ENCODE assay signal across 10 cellular contexts in genomic region chr15:57506422-57506821, GRCh38.
DNase-seq lines count a peak whose midpoint lies in the region; ATAC-seq and TF ChIP-seq lines count a peak whose summit lies in the region.
"Had no signal": no experiment of that assay in that cellular context is flagged by ENCODE, and none has a peak within 500 bp of the region (broad histone marks: within the 10 kb centered on the region; RNA-seq: fewer than 3 reads in every experiment).

No MANE protein-coding gene starts in this region.

- H4K20me1 ChIP-seq in GM23248 (ENCODE audit: insufficient read depth): no peaks in the 10 kb centered on the region

- CTCF ChIA-PET in RWPE1 (lab: Yijun Ruan, JAX): interaction anchor here (0.5 to 0.7 kb wide), 4 partner anchors 15 to 1599 kb away, joined by 3 to 4 read pairs (median 4); no protein-coding TSS in a partner anchor

- no peaks in the 10 kb centered on the region for H3K9me3 Mint-ChIP-seq in progenitor cell of endocrine pancreas (ENCODE audit: low read depth)
- H3K9me3 Mint-ChIP-seq in stimulated activated effector memory CD8-positive, alpha-beta T cell treated with anti-CD3 and anti-CD28 coated beads, Interleukin-12 subunit alpha, Interleukin-12 subunit beta, amount 100 ng/mL, for 72 hours: no peaks in the 10 kb centered on the region

- no peak for ATAC-seq in stimulated activated effector memory CD8-positive, alpha-beta T cell treated with anti-CD3 and anti-CD28 coated beads, Interleukin-12 subunit alpha, Interleukin-12 subunit beta, amount 100 ng/mL, for 72 hours
- no peak for ATAC-seq in GM19324 (IDR thresholded peaks at IDR 0.05; ENCODE audit: low FRiP score, unreplicated experiment)

- no peaks in the 10 kb centered on the region for H3K27me3 Mint-ChIP-seq in progenitor cell of endocrine pancreas

- H3K4me1 ChIP-seq in GM23248 (ENCODE audit: insufficient read depth) (peaks cover 46% of the 10 kb centered on the region), BE2C (peaks cover 12% of the 10 kb centered on the region)

- peaks cover 19% of the 10 kb centered on the region for H3F3A ChIP-seq in GM23248 (ENCODE audit: insufficient read depth)

- peak overlapping the region; percentile 86 for H2AFZ ChIP-seq in GM23248

- no peaks in the 10 kb centered on the region for H3K79me2 ChIP-seq in GM23248 (ENCODE audit: insufficient read depth)

- no peaks in the 10 kb centered on the region for H3K9me3 ChIP-seq in GM23248 (ENCODE audit: low read depth)
- H3K9me3 ChIP-seq in BE2C: no peaks in the 10 kb centered on the region
- H3K9me3 ChIP-seq: neutrophil had no signal

- peak overlapping the region; percentile 82 for H3K27ac ChIP-seq in GM23248
- peak overlapping the region; percentile 79 for H3K27ac ChIP-seq in RWPE1
- H3K27ac ChIP-seq: neutrophil had no signal

- H3K4me3 ChIP-seq in GM23248 (peak overlapping the region; percentile 24; the same call in 1 of the 2 replicates), fibroblast of the aortic adventitia (ENCODE audit: low read depth, low read length) (no peak overlapping the region), BE2C (ENCODE audit: low read depth, low read length) (no peak overlapping the region)

- POLR2A ChIA-PET in RWPE1 (lab: Yijun Ruan, JAX; ENCODE audit: low non-redundant PET): interaction anchor here (1.5 kb wide), 1 partner anchor 21 kb away, joined by 3 read pairs; no protein-coding TSS in a partner anchor

- in situ Hi-C loops in GM23248 (cut with MboI): no loop called here

- peak; percentile 30 for DNase-seq in GM23248
- no peak for DNase-seq in RWPE1 (ENCODE audit: low spot score)
- no peak for DNase-seq in fibroblast of the aortic adventitia (ENCODE audit: low read depth)
- no peak for DNase-seq in progenitor cell of endocrine pancreas (ENCODE audit: low spot score, unreplicated experiment)
- DNase-seq in stimulated activated effector memory CD8-positive, alpha-beta T cell treated with anti-CD3 and anti-CD28 coated beads, Interleukin-12 subunit alpha, Interleukin-12 subunit beta, amount 100 ng/mL, for 72 hours (ENCODE audit: low spot score in 2 of 2): no peak
- no peak for DNase-seq in activated effector memory CD4-positive, alpha-beta T cell treated with Interleukin-2 at 50 U/mL for 16 hours
- no peak for DNase-seq in BE2C
- DNase-seq: KG1 had no signal

- H3K27me3 ChIP-seq in GM23248 (replicated peaks; ENCODE audit: insufficient read depth): no peaks in the 10 kb centered on the region
- H3K27me3 ChIP-seq in BE2C: no peaks in the 10 kb centered on the region
- H3K27me3 ChIP-seq: neutrophil had no signal

- no peaks in the 10 kb centered on the region for H3K36me3 ChIP-seq in GM23248 (ENCODE audit: low read depth)
- no peaks in the 10 kb centered on the region for H3K36me3 ChIP-seq in BE2C
- H3K36me3 ChIP-seq: neutrophil had no signal

- peaks cover 89% of the 10 kb centered on the region for H3K4me1 Mint-ChIP-seq in progenitor cell of endocrine pancreas (ENCODE audit: low read depth)
- H3K4me1 Mint-ChIP-seq in stimulated activated effector memory CD8-positive, alpha-beta T cell treated with anti-CD3 and anti-CD28 coated beads, Interleukin-12 subunit alpha, Interleukin-12 subunit beta, amount 100 ng/mL, for 72 hours: no peaks in the 10 kb centered on the region

- H3K36me3 Mint-ChIP-seq in progenitor cell of endocrine pancreas (ENCODE audit: insufficient read depth): no peaks in the 10 kb centered on the region
- H3K36me3 Mint-ChIP-seq in stimulated activated effector memory CD8-positive, alpha-beta T cell treated with anti-CD3 and anti-CD28 coated beads, Interleukin-12 subunit alpha, Interleukin-12 subunit beta, amount 100 ng/mL, for 72 hours: no peaks in the 10 kb centered on the region

- H3K4me3 Mint-ChIP-seq in progenitor cell of endocrine pancreas (ENCODE audit: low read depth): peak overlapping the region; percentile 13
- no peak overlapping the region for H3K4me3 Mint-ChIP-seq in stimulated activated effector memory CD8-positive, alpha-beta T cell treated with anti-CD3 and anti-CD28 coated beads, Interleukin-12 subunit alpha, Interleukin-12 subunit beta, amount 100 ng/mL, for 72 hours

- H3K4me2 ChIP-seq in GM23248 (ENCODE audit: unreplicated experiment): peak overlapping the region; percentile 24

- TF ChIP-seq CTCF in RWPE1 (conservative IDR thresholded peaks at IDR 0.05; ENCODE audit: low read depth) (no peak), fibroblast of the aortic adventitia (IDR thresholded peaks at IDR 0.05; ENCODE audit: insufficient read depth, low read length) (peak; percentile 9), progenitor cell of endocrine pancreas (IDR thresholded peaks at IDR 0.05; ENCODE audit: unreplicated experiment) (peak; percentile 40), BE2C (IDR thresholded peaks at IDR 0.05; ENCODE audit: low read depth, low read length) (no peak)

- peak overlapping the region; percentile 55 for H3K9ac ChIP-seq in GM23248

- H3K9me2 ChIP-seq in GM23248 (ENCODE audit: insufficient read depth): no peaks in the 10 kb centered on the region

- WGBS in GM23248 (ENCODE audit: low coverage in 1 of 2, low lambda C conversion rate in 2 of 2, missing lambda C conversion rate in 2 of 2), 2 experiments: 72 to 79% methylated on average over 2 of the region's 2 CpGs

- peak overlapping the region; percentile 100 for H3K27ac Mint-ChIP-seq in progenitor cell of endocrine pancreas
- no peak overlapping the region for H3K27ac Mint-ChIP-seq in stimulated activated effector memory CD8-positive, alpha-beta T cell treated with anti-CD3 and anti-CD28 coated beads, Interleukin-12 subunit alpha, Interleukin-12 subunit beta, amount 100 ng/mL, for 72 hours

Comparison
In these comparisons a context has a peak if more than half of its experiments do, and no peak if none do; other contexts are left out.
1. CTCF ChIP-seq: peak in fibroblast of the aortic adventitia (single experiment) and progenitor cell of endocrine pancreas (single experiment); none in RWPE1 (single experiment) and BE2C (single experiment).